Comparison of ENCODE assay signal across 1 cellular context in the genomic region with DNA sequence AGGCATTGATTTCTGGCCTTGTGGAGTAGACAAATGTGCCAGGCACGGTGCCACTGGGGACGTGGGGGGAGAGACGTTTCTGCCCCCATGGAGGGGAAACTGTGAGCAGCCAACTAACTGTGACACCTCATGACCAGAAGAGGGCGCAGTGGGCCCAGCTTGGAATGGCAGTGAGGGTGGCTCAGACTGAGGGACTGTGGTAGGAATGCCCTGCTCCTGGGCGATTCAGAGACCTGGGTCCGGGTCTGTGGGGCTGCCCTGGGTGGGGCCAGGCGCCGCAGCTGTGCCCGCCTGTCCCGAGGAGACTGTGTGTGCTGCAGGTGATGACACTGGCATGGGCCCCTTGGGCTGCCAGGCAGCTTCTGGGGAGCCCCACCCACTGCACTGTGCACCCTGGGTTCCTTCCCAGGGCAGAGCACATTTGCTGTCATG.
TF ChIP-seq lines count a peak whose summit lies in the region.

No MANE protein-coding gene starts in this region.

TF ChIP-seq in HCT116, 20 proteins besides CTCF, POLR2A, EP300 and RAD21 (continued from another document):
- TF ChIP-seq, protein P1, sequence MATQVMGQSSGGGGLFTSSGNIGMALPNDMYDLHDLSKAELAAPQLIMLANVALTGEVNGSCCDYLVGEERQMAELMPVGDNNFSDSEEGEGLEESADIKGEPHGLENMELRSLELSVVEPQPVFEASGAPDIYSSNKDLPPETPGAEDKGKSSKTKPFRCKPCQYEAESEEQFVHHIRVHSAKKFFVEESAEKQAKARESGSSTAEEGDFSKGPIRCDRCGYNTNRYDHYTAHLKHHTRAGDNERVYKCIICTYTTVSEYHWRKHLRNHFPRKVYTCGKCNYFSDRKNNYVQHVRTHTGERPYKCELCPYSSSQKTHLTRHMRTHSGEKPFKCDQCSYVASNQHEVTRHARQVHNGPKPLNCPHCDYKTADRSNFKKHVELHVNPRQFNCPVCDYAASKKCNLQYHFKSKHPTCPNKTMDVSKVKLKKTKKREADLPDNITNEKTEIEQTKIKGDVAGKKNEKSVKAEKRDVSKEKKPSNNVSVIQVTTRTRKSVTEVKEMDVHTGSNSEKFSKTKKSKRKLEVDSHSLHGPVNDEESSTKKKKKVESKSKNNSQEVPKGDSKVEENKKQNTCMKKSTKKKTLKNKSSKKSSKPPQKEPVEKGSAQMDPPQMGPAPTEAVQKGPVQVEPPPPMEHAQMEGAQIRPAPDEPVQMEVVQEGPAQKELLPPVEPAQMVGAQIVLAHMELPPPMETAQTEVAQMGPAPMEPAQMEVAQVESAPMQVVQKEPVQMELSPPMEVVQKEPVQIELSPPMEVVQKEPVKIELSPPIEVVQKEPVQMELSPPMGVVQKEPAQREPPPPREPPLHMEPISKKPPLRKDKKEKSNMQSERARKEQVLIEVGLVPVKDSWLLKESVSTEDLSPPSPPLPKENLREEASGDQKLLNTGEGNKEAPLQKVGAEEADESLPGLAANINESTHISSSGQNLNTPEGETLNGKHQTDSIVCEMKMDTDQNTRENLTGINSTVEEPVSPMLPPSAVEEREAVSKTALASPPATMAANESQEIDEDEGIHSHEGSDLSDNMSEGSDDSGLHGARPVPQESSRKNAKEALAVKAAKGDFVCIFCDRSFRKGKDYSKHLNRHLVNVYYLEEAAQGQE (IDR thresholded peaks at IDR 0.05; ENCODE audit: low read depth), result no peak
- TF ChIP-seq ZFX (IDR thresholded peaks at IDR 0.05) (no peak), CBX3 (IDR thresholded peaks at IDR 0.05; ENCODE audit: low read depth) (no peak), SIN3A (IDR thresholded peaks at IDR 0.05; ENCODE audit: low read depth) (no peak), POLR2AphosphoS5 (IDR thresholded peaks at IDR 0.05; ENCODE audit: low read depth, low read length) (no peak), EZH2 (IDR thresholded peaks at IDR 0.05) (no peak), EZH2phosphoT487 (IDR thresholded peaks at IDR 0.05; ENCODE audit: borderline replicate concordance) (no peak), ZNF274 (IDR thresholded peaks at IDR 0.05; ENCODE audit: low read depth, low read length) (no peak), SRF (IDR thresholded peaks at IDR 0.05; ENCODE audit: low read depth) (no peak), TCF7L2 (IDR thresholded peaks at IDR 0.05; ENCODE audit: borderline replicate concordance, extremely low read depth, insufficient read depth, insufficient read length) (no peak)
- TF ChIP-seq, protein P2, sequence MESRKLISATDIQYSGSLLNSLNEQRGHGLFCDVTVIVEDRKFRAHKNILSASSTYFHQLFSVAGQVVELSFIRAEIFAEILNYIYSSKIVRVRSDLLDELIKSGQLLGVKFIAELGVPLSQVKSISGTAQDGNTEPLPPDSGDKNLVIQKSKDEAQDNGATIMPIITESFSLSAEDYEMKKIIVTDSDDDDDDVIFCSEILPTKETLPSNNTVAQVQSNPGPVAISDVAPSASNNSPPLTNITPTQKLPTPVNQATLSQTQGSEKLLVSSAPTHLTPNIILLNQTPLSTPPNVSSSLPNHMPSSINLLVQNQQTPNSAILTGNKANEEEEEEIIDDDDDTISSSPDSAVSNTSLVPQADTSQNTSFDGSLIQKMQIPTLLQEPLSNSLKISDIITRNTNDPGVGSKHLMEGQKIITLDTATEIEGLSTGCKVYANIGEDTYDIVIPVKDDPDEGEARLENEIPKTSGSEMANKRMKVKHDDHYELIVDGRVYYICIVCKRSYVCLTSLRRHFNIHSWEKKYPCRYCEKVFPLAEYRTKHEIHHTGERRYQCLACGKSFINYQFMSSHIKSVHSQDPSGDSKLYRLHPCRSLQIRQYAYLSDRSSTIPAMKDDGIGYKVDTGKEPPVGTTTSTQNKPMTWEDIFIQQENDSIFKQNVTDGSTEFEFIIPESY (IDR thresholded peaks at IDR 0.05; ENCODE audit: extremely low read depth, insufficient replicate concordance, low read length), result no peak
- TF ChIP-seq, protein P3, sequence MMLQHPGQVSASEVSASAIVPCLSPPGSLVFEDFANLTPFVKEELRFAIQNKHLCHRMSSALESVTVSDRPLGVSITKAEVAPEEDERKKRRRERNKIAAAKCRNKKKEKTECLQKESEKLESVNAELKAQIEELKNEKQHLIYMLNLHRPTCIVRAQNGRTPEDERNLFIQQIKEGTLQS (IDR thresholded peaks at IDR 0.05), result no peak
